In the genomic region with DNA sequence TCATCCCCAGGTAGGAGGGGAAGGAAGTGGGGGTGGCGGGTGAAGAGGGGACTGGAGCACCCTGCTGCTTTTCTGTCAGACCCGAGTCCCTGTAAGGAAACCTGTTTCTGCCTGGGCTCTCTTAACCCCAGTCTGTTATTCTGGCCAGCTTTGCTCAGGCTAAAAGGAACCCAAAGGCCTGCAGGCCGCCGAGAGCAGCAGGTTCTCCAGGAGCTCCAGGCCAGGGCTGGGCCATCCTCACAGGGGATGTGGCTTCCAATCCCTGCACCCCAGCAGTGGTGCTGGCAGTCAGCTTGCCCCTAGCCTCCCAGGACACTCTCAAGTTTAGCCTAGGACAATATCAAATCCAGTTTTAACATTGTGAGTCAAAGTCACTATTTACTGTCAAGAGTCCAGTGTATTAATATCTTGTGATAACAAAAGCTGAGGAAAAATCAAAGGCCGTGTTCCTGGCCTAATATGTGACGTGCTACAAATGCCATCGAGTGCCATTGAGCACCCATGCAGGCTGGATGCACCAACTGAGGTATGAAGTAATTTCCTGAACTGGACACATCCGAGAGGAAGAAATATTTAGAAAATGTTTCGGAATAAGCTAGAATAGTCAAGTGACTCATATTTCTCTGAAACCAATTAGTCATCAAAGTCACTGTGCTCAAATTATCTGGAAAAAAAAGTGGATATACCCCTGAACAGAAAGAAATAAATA, we compare ENCODE assay signal across 1 cellular context.
TF ChIP-seq lines count a peak whose summit lies in the region.

No MANE protein-coding gene starts in this region.

TF ChIP-seq in HCT116, 20 proteins besides CTCF, POLR2A, EP300 and RAD21 (continued from another document):
- TF ChIP-seq, protein P1, sequence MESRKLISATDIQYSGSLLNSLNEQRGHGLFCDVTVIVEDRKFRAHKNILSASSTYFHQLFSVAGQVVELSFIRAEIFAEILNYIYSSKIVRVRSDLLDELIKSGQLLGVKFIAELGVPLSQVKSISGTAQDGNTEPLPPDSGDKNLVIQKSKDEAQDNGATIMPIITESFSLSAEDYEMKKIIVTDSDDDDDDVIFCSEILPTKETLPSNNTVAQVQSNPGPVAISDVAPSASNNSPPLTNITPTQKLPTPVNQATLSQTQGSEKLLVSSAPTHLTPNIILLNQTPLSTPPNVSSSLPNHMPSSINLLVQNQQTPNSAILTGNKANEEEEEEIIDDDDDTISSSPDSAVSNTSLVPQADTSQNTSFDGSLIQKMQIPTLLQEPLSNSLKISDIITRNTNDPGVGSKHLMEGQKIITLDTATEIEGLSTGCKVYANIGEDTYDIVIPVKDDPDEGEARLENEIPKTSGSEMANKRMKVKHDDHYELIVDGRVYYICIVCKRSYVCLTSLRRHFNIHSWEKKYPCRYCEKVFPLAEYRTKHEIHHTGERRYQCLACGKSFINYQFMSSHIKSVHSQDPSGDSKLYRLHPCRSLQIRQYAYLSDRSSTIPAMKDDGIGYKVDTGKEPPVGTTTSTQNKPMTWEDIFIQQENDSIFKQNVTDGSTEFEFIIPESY (IDR thresholded peaks at IDR 0.05; ENCODE audit: extremely low read depth, insufficient replicate concordance, low read length) = no peak
- TF ChIP-seq ZFX (IDR thresholded peaks at IDR 0.05) = no peak
